In genomic region chr1:225448146-225448805, GRCh38 we compare ENCODE assay signal across 13 cellular contexts. TPM values are rescaled to one million over a fixed set of nuclear protein-coding genes. Genes with fewer than 3 reads are reported as not detected.
DNase-seq lines count a peak whose midpoint lies in the region; TF ChIP-seq lines count a peak whose summit lies in the region.
"Had no signal": no experiment of that assay in that cellular context is flagged by ENCODE, and none has a peak within 500 bp of the region (broad histone marks: within the 10 kb centered on the region; RNA-seq: fewer than 3 reads in every experiment).

No MANE protein-coding gene starts in this region.

- H4K20me1 ChIP-seq in osteoblast (ENCODE audit: insufficient read depth, low read length) = no peaks in the 10 kb centered on the region

- no peak for TF ChIP-seq CTCF in left ventricle myocardium inferior (IDR thresholded peaks at IDR 0.05; ENCODE audit: borderline replicate concordance)
- no peak for TF ChIP-seq CTCF in osteoblast (IDR thresholded peaks at IDR 0.05; ENCODE audit: extremely low read depth, low read depth, low read length)
- no peak for TF ChIP-seq CTCF in lower leg skin (IDR thresholded peaks at IDR 0.05)

- H3K27ac ChIP-seq in left ventricle myocardium inferior (replicated peaks) = peak overlapping the region; percentile 89
- no peak overlapping the region for H3K27ac ChIP-seq in osteoblast (ENCODE audit: low read depth, low read length)
- H3K27ac ChIP-seq in urinary bladder (ENCODE audit: low read depth) = peak overlapping the region; percentile 74
- H3K27ac ChIP-seq: KMS-11 had no signal

- intact Hi-C loops in left ventricle myocardium inferior (cut with micrococcal nuclease) (no loop called here), cardiac septum (cut with DNase I) (no loop called here), lower leg skin (cut with DNase I; ENCODE audit: low total_unique reads) (no loop called here)

- TF ChIP-seq POLR2A in lower leg skin (IDR thresholded peaks at IDR 0.05) = no peak

- H3K4me1 ChIP-seq in left ventricle myocardium inferior = peaks cover 60% of the 10 kb centered on the region
- H3K4me1 ChIP-seq in osteoblast (ENCODE audit: insufficient read depth, low read length) = peaks cover 28% of the 10 kb centered on the region
- H3K4me1 ChIP-seq in urinary bladder (ENCODE audit: insufficient read depth) = no peaks in the 10 kb centered on the region

- no peaks in the 10 kb centered on the region for H3K79me2 ChIP-seq in osteoblast (ENCODE audit: insufficient read depth, low read length)

- H3K4me2 ChIP-seq in osteoblast (ENCODE audit: insufficient read depth, low read length) = peak overlapping the region; percentile 60
- H3K4me2 ChIP-seq: KMS-11 had no signal

- peak overlapping the region; percentile 76 for H2AFZ ChIP-seq in osteoblast (ENCODE audit: low read length)

- H3K9me3 ChIP-seq in left ventricle myocardium inferior (replicated peaks) = no peaks in the 10 kb centered on the region
- no peaks in the 10 kb centered on the region for H3K9me3 ChIP-seq in osteoblast (ENCODE audit: low read depth, low read length)

- H3K36me3 ChIP-seq in left ventricle myocardium inferior = no peaks in the 10 kb centered on the region
- H3K36me3 ChIP-seq in osteoblast (ENCODE audit: insufficient read depth, low read length) = no peaks in the 10 kb centered on the region
- H3K36me3 ChIP-seq in urinary bladder (ENCODE audit: insufficient read depth) = no peaks in the 10 kb centered on the region

- DNase-seq in left ventricle myocardium inferior (no peak), cardiac septum (ENCODE audit: low spot score) (no peak), globus pallidus (ENCODE audit: low spot score) (peak; percentile 84), osteoblast (ENCODE audit: insufficient read length, low spot score, missing footprints) (no peak), lower leg skin (ENCODE audit: low spot score in 2 of 2) (no peak), SHP77 treated with DMSO at 0.1 percent for 48 hours (lab: John Stamatoyannopoulos, UW) (no peak), D341Med (ENCODE audit: low spot score) (no peak)
- DNase-seq: activated CD8-positive, alpha-beta T cell treated with anti-CD3 and anti-CD28 coated beads for 36 hours; amniotic stem cell; EL; NCI-H2081 had no signal

- 33% methylated on average over 9 of the region's 9 CpGs for WGBS in urinary bladder
- 64 to 74% methylated on average over 9 of the region's 9 CpGs for WGBS in lower leg skin, 2 donors

- H3K4me3 ChIP-seq in left ventricle myocardium inferior (no peak overlapping the region), osteoblast (ENCODE audit: insufficient read depth, low read length) (peak overlapping the region; percentile 17), urinary bladder (ENCODE audit: low read depth, low read length) (no peak overlapping the region), lower leg skin (ENCODE audit: low read depth, poor library complexity, severe bottlenecking) (no peak overlapping the region)

- no peaks in the 10 kb centered on the region for H3K27me3 ChIP-seq in left ventricle myocardium inferior (ENCODE audit: low read depth)
- H3K27me3 ChIP-seq in osteoblast (ENCODE audit: insufficient read depth, low read length) = no peaks in the 10 kb centered on the region

RNA-seq across cellular contexts. Expression of gene LBR, which starts 20.4 kb away (rescaled TPM):
- total RNA-seq in left ventricle myocardium inferior (8.9 TPM), cardiac septum (13.7 TPM), osteoblast (25.3 and 30.4 TPM in 2 replicates), urinary bladder (128 TPM), lower leg skin (10 to 100 TPM; 16.4 to 47.7 (median 22.5) TPM)
- polyA plus RNA-seq in urinary bladder = 62.0 TPM
